Comparison of ENCODE assay signal across 2 cellular contexts in genomic region chr9:94553029-94553938, GRCh38.
A peak's percentile ranks its signal among the peaks of the same experiment; 100 is the strongest.
TF ChIP-seq lines count a peak whose summit lies in the region.

No MANE protein-coding gene starts in this region.

TF ChIP-seq in HCT116, 20 proteins besides CTCF, POLR2A, EP300 and RAD21:
- no peak for TF ChIP-seq JUND (IDR thresholded peaks at IDR 0.05)
- TF ChIP-seq CBX3 (IDR thresholded peaks at IDR 0.05; ENCODE audit: low read depth): no peak
- TF ChIP-seq SP1 (IDR thresholded peaks at IDR 0.05; ENCODE audit: low read depth): no peak
- TF ChIP-seq ZFX (IDR thresholded peaks at IDR 0.05): no peak
- no peak for TF ChIP-seq ATF3 (IDR thresholded peaks at IDR 0.05)
- TF ChIP-seq ZNF274 (IDR thresholded peaks at IDR 0.05; ENCODE audit: low read depth, low read length): no peak
- no peak for TF ChIP-seq EZH2 (IDR thresholded peaks at IDR 0.05)
- no peak for TF ChIP-seq SRF (IDR thresholded peaks at IDR 0.05; ENCODE audit: low read depth)
- no peak for TF ChIP-seq SIN3A (IDR thresholded peaks at IDR 0.05; ENCODE audit: low read depth)
- TF ChIP-seq, protein P1, sequence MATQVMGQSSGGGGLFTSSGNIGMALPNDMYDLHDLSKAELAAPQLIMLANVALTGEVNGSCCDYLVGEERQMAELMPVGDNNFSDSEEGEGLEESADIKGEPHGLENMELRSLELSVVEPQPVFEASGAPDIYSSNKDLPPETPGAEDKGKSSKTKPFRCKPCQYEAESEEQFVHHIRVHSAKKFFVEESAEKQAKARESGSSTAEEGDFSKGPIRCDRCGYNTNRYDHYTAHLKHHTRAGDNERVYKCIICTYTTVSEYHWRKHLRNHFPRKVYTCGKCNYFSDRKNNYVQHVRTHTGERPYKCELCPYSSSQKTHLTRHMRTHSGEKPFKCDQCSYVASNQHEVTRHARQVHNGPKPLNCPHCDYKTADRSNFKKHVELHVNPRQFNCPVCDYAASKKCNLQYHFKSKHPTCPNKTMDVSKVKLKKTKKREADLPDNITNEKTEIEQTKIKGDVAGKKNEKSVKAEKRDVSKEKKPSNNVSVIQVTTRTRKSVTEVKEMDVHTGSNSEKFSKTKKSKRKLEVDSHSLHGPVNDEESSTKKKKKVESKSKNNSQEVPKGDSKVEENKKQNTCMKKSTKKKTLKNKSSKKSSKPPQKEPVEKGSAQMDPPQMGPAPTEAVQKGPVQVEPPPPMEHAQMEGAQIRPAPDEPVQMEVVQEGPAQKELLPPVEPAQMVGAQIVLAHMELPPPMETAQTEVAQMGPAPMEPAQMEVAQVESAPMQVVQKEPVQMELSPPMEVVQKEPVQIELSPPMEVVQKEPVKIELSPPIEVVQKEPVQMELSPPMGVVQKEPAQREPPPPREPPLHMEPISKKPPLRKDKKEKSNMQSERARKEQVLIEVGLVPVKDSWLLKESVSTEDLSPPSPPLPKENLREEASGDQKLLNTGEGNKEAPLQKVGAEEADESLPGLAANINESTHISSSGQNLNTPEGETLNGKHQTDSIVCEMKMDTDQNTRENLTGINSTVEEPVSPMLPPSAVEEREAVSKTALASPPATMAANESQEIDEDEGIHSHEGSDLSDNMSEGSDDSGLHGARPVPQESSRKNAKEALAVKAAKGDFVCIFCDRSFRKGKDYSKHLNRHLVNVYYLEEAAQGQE (IDR thresholded peaks at IDR 0.05; ENCODE audit: low read depth): no peak
- TF ChIP-seq ELF1 (IDR thresholded peaks at IDR 0.05; ENCODE audit: borderline replicate concordance, low read depth): no peak
- TF ChIP-seq MAX (IDR thresholded peaks at IDR 0.05): no peak
- TF ChIP-seq POLR2AphosphoS5 (IDR thresholded peaks at IDR 0.05; ENCODE audit: low read depth, low read length): no peak
- no peak for TF ChIP-seq FOSL1 (IDR thresholded peaks at IDR 0.05; ENCODE audit: low read depth)
- no peak for TF ChIP-seq EGR1 (IDR thresholded peaks at IDR 0.05; ENCODE audit: low read depth)
- TF ChIP-seq, protein P2, sequence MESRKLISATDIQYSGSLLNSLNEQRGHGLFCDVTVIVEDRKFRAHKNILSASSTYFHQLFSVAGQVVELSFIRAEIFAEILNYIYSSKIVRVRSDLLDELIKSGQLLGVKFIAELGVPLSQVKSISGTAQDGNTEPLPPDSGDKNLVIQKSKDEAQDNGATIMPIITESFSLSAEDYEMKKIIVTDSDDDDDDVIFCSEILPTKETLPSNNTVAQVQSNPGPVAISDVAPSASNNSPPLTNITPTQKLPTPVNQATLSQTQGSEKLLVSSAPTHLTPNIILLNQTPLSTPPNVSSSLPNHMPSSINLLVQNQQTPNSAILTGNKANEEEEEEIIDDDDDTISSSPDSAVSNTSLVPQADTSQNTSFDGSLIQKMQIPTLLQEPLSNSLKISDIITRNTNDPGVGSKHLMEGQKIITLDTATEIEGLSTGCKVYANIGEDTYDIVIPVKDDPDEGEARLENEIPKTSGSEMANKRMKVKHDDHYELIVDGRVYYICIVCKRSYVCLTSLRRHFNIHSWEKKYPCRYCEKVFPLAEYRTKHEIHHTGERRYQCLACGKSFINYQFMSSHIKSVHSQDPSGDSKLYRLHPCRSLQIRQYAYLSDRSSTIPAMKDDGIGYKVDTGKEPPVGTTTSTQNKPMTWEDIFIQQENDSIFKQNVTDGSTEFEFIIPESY (IDR thresholded peaks at IDR 0.05; ENCODE audit: extremely low read depth, insufficient replicate concordance, low read length): no peak
- TF ChIP-seq TCF7L2 (IDR thresholded peaks at IDR 0.05; ENCODE audit: borderline replicate concordance, extremely low read depth, insufficient read depth, insufficient read length): no peak
- no peak for TF ChIP-seq YY1 (IDR thresholded peaks at IDR 0.05; ENCODE audit: extremely low read depth, insufficient replicate concordance, low read depth, low read length)

TF ChIP-seq in HepG2, 621 proteins besides CTCF, POLR2A, EP300 and RAD21 (continues in another document):
- TF ChIP-seq MYC (CRISPR knock-in tag; IDR thresholded peaks at IDR 0.05; ENCODE audit: borderline replicate concordance): peak; percentile 39; the same call in 1 of the 2 replicates
- TF ChIP-seq ZNF230 (CRISPR knock-in tag; IDR thresholded peaks at IDR 0.05): 0 out of 2 replicates have a peak, but pooled peaks have one; percentile 32
- TF ChIP-seq STAG1 (CRISPR knock-in tag; IDR thresholded peaks at IDR 0.05): peak; percentile 64
- no peak for TF ChIP-seq SIX1 (CRISPR knock-in tag; IDR thresholded peaks at IDR 0.05; ENCODE audit: borderline replicate concordance)
- 0 out of 2 replicates have a peak, but pooled peaks have one; percentile 22 for TF ChIP-seq ZBTB38 (CRISPR knock-in tag; IDR thresholded peaks at IDR 0.05)
- peak; percentile 88 for TF ChIP-seq ZNF768 (CRISPR knock-in tag; IDR thresholded peaks at IDR 0.05)
- TF ChIP-seq ZNF331 (CRISPR knock-in tag; IDR thresholded peaks at IDR 0.05): peak; percentile 91
- TF ChIP-seq HDAC1 (CRISPR knock-in tag; IDR thresholded peaks at IDR 0.05): 0 out of 2 replicates have a peak, but pooled peaks have one; percentile 34
- TF ChIP-seq PCBP1 (IDR thresholded peaks at IDR 0.05; ENCODE audit: borderline replicate concordance, low read depth, low read length): 0 out of 2 replicates have a peak, but pooled peaks have one; percentile 33
- TF ChIP-seq ZNF296 (CRISPR knock-in tag; conservative IDR thresholded peaks at IDR 0.05): peak; percentile 29; the same call in 1 of the 2 replicates
- peak; percentile 50; the same call in 1 of the 2 replicates for TF ChIP-seq SP4 (CRISPR knock-in tag; IDR thresholded peaks at IDR 0.05)
- 0 out of 2 replicates have a peak, but pooled peaks have one; percentile 7 for TF ChIP-seq FOXO1 (CRISPR knock-in tag; IDR thresholded peaks at IDR 0.05)
- TF ChIP-seq HMGXB4 (CRISPR knock-in tag; IDR thresholded peaks at IDR 0.05; ENCODE audit: borderline replicate concordance in 1 of 2, low read depth in 1 of 2): peak; percentile 40 to 69; a peak in 3 of 4 replicates
- peak; percentile 46; the same call in 1 of the 2 replicates for TF ChIP-seq MAX (IDR thresholded peaks at IDR 0.05)
- TF ChIP-seq ZNF3 (CRISPR knock-in tag; IDR thresholded peaks at IDR 0.05): no peak
- peak; percentile 56 for TF ChIP-seq TBX2 (CRISPR knock-in tag; IDR thresholded peaks at IDR 0.05; ENCODE audit: borderline replicate concordance)
- TF ChIP-seq SMAD1 (CRISPR knock-in tag; IDR thresholded peaks at IDR 0.05; ENCODE audit: borderline replicate concordance, low read depth): peak; percentile 38; the same call in 1 of the 2 replicates
- TF ChIP-seq, protein P3, sequence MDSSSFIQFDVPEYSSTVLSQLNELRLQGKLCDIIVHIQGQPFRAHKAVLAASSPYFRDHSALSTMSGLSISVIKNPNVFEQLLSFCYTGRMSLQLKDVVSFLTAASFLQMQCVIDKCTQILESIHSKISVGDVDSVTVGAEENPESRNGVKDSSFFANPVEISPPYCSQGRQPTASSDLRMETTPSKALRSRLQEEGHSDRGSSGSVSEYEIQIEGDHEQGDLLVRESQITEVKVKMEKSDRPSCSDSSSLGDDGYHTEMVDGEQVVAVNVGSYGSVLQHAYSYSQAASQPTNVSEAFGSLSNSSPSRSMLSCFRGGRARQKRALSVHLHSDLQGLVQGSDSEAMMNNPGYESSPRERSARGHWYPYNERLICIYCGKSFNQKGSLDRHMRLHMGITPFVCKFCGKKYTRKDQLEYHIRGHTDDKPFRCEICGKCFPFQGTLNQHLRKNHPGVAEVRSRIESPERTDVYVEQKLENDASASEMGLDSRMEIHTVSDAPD (CRISPR knock-in tag; IDR thresholded peaks at IDR 0.05): peak; percentile 42; the same call in 1 of the 2 replicates
- TF ChIP-seq ZKSCAN1 (IDR thresholded peaks at IDR 0.05; ENCODE audit: low read length): no peak
- TF ChIP-seq HIVEP1 (CRISPR knock-in tag; IDR thresholded peaks at IDR 0.05): peak; percentile 49; the same call in 1 of the 2 replicates
- TF ChIP-seq NRL (CRISPR knock-in tag; IDR thresholded peaks at IDR 0.05; ENCODE audit: borderline replicate concordance): 0 out of 2 replicates have a peak, but pooled peaks have one; percentile 10
- TF ChIP-seq RFXAP (CRISPR knock-in tag; IDR thresholded peaks at IDR 0.05; ENCODE audit: borderline replicate concordance): no peak
- 0 out of 2 replicates have a peak, but pooled peaks have one; percentile 25 for TF ChIP-seq ZNF317 (CRISPR knock-in tag; IDR thresholded peaks at IDR 0.05)
- peak; percentile 73; the same call in 1 of the 2 replicates for TF ChIP-seq ZNF614 (CRISPR knock-in tag; IDR thresholded peaks at IDR 0.05; ENCODE audit: borderline replicate concordance)
- TF ChIP-seq, protein P4, sequence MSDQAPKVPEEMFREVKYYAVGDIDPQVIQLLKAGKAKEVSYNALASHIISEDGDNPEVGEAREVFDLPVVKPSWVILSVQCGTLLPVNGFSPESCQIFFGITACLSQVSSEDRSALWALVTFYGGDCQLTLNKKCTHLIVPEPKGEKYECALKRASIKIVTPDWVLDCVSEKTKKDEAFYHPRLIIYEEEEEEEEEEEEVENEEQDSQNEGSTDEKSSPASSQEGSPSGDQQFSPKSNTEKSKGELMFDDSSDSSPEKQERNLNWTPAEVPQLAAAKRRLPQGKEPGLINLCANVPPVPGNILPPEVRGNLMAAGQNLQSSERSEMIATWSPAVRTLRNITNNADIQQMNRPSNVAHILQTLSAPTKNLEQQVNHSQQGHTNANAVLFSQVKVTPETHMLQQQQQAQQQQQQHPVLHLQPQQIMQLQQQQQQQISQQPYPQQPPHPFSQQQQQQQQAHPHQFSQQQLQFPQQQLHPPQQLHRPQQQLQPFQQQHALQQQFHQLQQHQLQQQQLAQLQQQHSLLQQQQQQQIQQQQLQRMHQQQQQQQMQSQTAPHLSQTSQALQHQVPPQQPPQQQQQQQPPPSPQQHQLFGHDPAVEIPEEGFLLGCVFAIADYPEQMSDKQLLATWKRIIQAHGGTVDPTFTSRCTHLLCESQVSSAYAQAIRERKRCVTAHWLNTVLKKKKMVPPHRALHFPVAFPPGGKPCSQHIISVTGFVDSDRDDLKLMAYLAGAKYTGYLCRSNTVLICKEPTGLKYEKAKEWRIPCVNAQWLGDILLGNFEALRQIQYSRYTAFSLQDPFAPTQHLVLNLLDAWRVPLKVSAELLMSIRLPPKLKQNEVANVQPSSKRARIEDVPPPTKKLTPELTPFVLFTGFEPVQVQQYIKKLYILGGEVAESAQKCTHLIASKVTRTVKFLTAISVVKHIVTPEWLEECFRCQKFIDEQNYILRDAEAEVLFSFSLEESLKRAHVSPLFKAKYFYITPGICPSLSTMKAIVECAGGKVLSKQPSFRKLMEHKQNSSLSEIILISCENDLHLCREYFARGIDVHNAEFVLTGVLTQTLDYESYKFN (CRISPR knock-in tag; conservative IDR thresholded peaks at IDR 0.05): no peak; the same call in 1 of the 2 replicates
- peak; percentile 39; the same call in 1 of the 2 replicates for TF ChIP-seq PHF8 (CRISPR knock-in tag; IDR thresholded peaks at IDR 0.05)
- no peak for TF ChIP-seq ZNF674 (CRISPR knock-in tag; IDR thresholded peaks at IDR 0.05; ENCODE audit: low read depth)
- TF ChIP-seq PHB2 (IDR thresholded peaks at IDR 0.05; ENCODE audit: partially characterized antibody): no peak
- peak; percentile 59 for TF ChIP-seq ZFY (CRISPR knock-in tag; IDR thresholded peaks at IDR 0.05)
- TF ChIP-seq, protein P5, sequence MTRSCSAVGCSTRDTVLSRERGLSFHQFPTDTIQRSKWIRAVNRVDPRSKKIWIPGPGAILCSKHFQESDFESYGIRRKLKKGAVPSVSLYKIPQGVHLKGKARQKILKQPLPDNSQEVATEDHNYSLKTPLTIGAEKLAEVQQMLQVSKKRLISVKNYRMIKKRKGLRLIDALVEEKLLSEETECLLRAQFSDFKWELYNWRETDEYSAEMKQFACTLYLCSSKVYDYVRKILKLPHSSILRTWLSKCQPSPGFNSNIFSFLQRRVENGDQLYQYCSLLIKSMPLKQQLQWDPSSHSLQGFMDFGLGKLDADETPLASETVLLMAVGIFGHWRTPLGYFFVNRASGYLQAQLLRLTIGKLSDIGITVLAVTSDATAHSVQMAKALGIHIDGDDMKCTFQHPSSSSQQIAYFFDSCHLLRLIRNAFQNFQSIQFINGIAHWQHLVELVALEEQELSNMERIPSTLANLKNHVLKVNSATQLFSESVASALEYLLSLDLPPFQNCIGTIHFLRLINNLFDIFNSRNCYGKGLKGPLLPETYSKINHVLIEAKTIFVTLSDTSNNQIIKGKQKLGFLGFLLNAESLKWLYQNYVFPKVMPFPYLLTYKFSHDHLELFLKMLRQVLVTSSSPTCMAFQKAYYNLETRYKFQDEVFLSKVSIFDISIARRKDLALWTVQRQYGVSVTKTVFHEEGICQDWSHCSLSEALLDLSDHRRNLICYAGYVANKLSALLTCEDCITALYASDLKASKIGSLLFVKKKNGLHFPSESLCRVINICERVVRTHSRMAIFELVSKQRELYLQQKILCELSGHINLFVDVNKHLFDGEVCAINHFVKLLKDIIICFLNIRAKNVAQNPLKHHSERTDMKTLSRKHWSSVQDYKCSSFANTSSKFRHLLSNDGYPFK (CRISPR knock-in tag; IDR thresholded peaks at IDR 0.05; ENCODE audit: borderline replicate concordance): 0 out of 2 replicates have a peak, but pooled peaks have one; percentile 38
- TF ChIP-seq SRSF4 (IDR thresholded peaks at IDR 0.05; ENCODE audit: low read depth, low read length, poor library complexity, severe bottlenecking): no peak
- TF ChIP-seq SALL1 (CRISPR knock-in tag; IDR thresholded peaks at IDR 0.05): peak; percentile 66; the same call in 1 of the 2 replicates
- TF ChIP-seq SOX13 (IDR thresholded peaks at IDR 0.05): no peak
- peak in 1 of 2 experiments; percentile 7; a peak in 1 of 4 replicates for TF ChIP-seq SOX13 (CRISPR knock-in tag; conservative IDR thresholded peaks at IDR 0.05 in 1 of 2, IDR thresholded peaks at IDR 0.05 in 1 of 2)
- 0 out of 2 replicates have a peak, but pooled peaks have one; percentile 44 for TF ChIP-seq SNAPC2 (CRISPR knock-in tag; IDR thresholded peaks at IDR 0.05)
- no peak for TF ChIP-seq SP140L (CRISPR knock-in tag; IDR thresholded peaks at IDR 0.05; ENCODE audit: borderline replicate concordance)
- TF ChIP-seq CBFB (CRISPR knock-in tag; IDR thresholded peaks at IDR 0.05): 0 out of 2 replicates have a peak, but pooled peaks have one; percentile 23
- TF ChIP-seq, protein P6, sequence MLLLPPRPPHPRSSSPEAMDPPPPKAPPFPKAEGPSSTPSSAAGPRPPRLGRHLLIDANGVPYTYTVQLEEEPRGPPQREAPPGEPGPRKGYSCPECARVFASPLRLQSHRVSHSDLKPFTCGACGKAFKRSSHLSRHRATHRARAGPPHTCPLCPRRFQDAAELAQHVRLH (CRISPR knock-in tag; IDR thresholded peaks at IDR 0.05; ENCODE audit: borderline replicate concordance, low read depth): 0 out of 2 replicates have a peak, but pooled peaks have one; percentile 33
